Comparison of ENCODE assay signal across 22 cellular contexts in the genomic region with DNA sequence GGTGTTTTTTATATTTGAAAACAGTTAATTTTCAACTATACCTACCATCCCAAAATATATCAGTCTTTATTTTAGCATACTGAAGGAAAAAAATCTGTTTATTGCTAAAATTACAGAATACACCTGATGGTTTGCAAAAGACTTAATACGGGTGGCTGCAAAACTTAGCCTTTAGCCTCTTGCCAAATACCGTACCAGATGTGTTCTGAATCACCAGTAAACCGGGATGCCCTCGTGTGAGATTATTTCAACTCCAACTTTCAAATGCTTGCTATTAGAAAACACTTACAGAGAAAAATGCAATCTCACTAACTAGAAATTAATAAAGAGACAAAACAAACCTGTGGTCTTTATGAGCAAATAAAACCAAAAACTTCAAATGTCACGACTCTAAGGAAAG.
"Had no signal": no experiment of that assay in that cellular context is flagged by ENCODE, and none has a peak within 500 bp of the region (broad histone marks: within the 10 kb centered on the region; RNA-seq: fewer than 3 reads in every experiment).

No MANE protein-coding gene starts in this region.

- H3K36me3 ChIP-seq: ascending aorta, brain microvascular endothelial cell, left ventricle myocardium inferior, ovary, prostate gland, thoracic aorta, vagina had no signal

- FAIRE-seq: endothelial cell of umbilical vein had no signal

- H3K4me3 ChIP-seq: ascending aorta, left ventricle myocardium inferior, ovary, prostate gland, thoracic aorta, vagina had no signal

- DNase-seq: activated gamma-delta T cell treated with Interleukin-2 at 50 U/mL for 16 hours; activated T-cell treated with anti-CD3 and anti-CD28 coated beads, Interleukin-2, amount 50 U/mL, for 1 hour; brain microvascular endothelial cell; caudate nucleus; dermis blood vessel endothelial cell; effector memory CD4-positive, alpha-beta T cell; foreskin keratinocyte; kidney glomerular epithelial cell; left ventricle myocardium inferior; midbrain; ovary; stimulated activated CD4-positive, alpha-beta T cell treated with anti-CD3 and anti-CD28 coated beads, Interleukin-4, amount 100 ng/mL, for 24 hours; stimulated activated naive CD4-positive, alpha-beta T cell treated with Interleukin-2 at 50 U/mL for 16 hours; T1000 had no signal

- ATAC-seq: esophagus mucosa; foreskin keratinocyte; natural killer cell treated with Interleukin-12 subunit alpha and Interleukin-12 subunit beta and Interleukin-15 and Interleukin-18, amount 100 ng/mL, for 72 hours; WTC11 had no signal

- H3K27me3 ChIP-seq: ascending aorta, brain microvascular endothelial cell, foreskin keratinocyte, ovary, vagina had no signal

- H3K9me3 ChIP-seq: ascending aorta, left ventricle myocardium inferior, ovary, prostate gland, thoracic aorta, vagina had no signal

- H3K4me1 ChIP-seq: prostate gland had no signal
